Comparison of ENCODE assay signal across 27 cellular contexts in the genomic region with DNA sequence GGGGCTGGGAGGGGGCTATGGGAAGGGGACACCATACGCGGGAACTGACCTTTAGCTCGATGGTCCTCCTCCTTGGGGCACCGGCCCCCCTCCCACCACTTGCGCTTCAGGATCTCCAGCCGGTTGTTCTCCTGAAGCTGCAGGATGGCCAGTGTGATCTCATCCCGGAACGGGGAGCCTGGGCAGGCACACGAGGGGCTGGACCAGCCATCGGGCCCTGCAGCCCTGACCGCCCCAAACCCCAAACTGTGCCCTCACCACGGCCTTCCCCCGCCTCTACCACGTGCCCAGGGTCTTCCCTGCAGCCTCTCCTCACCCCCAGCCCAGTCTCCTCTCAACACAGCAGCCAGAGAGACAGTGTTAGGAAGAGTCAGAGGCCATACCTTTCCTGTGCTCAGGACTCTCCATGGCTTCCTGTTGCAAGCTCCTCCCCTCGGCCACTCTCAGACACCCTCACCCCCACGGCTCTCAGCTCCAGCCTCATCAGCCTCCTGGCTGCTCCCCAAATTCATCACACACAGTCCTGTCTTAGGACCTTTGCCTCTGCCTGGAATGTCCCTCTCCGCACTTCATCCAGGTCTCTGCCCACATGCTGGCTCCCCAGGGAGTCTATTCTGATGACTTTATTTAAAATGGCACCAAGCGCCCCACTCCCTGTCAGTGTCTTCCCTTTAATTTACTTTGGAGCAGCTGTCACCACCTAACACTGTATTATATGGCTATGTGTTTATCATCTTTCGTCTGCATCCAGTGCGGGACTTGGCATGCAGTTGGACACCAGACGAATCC.
"Had no signal": no experiment of that assay in that cellular context is flagged by ENCODE, and none has a peak within 500 bp of the region (broad histone marks: within the 10 kb centered on the region; RNA-seq: fewer than 3 reads in every experiment).

No MANE protein-coding gene starts in this region.

- H3K4me1 ChIP-seq: pancreas, vagina had no signal

- H3K27ac ChIP-seq: esophagus muscularis mucosa, left ventricle myocardium inferior, neutrophil, pancreas, psoas muscle, thoracic aorta, vagina, VCaP had no signal

- FAIRE-seq: frontal cortex, pancreas had no signal

- H3K4me3 Mint-ChIP-seq: activated CD4-positive, alpha-beta memory T cell treated with anti-CD3 and anti-CD28 coated beads, Interleukin-2, amount 10 ng/mL, durations not matched to agents 7 days and 5 days; activated CD4-positive, alpha-beta T cell treated with anti-CD3 and anti-CD28 coated beads, Interleukin-2, amount 10 ng/mL, durations not matched to agents 24 days and 14 days; activated naive CD4-positive, alpha-beta T cell treated with anti-CD3 and anti-CD28 coated beads for 36 hours; activated naive CD8-positive, alpha-beta T cell treated with anti-CD3 and anti-CD28 coated beads, Interleukin-2, amount 10 ng/mL, durations not matched to agents 7 days and 5 days; activated T-cell treated with anti-CD3 and anti-CD28 coated beads, Interleukin-2, amount 50 U/mL, for 72 hours; natural killer cell; type B pancreatic cell had no signal

- H3K36me3 ChIP-seq: left ventricle myocardium inferior, neutrophil, pancreas, vagina had no signal

- H3K27ac Mint-ChIP-seq: activated CD4-positive, alpha-beta memory T cell treated with anti-CD3 and anti-CD28 coated beads, Interleukin-2, amount 10 ng/mL, durations not matched to agents 7 days and 5 days; activated CD4-positive, alpha-beta T cell treated with anti-CD3 and anti-CD28 coated beads, Interleukin-2, amount 10 ng/mL, durations not matched to agents 24 days and 14 days; activated naive CD4-positive, alpha-beta T cell treated with anti-CD3 and anti-CD28 coated beads for 36 hours; activated naive CD8-positive, alpha-beta T cell treated with anti-CD3 and anti-CD28 coated beads, Interleukin-2, amount 10 ng/mL, durations not matched to agents 7 days and 5 days; activated T-cell treated with anti-CD3 and anti-CD28 coated beads, Interleukin-2, amount 50 U/mL, for 72 hours; natural killer cell; type B pancreatic cell had no signal

- H3K27me3 ChIP-seq: vagina had no signal

- H3K4me3 ChIP-seq: esophagus muscularis mucosa, left ventricle myocardium inferior, pancreas, psoas muscle, thoracic aorta, vagina had no signal

- H3K9me3 Mint-ChIP-seq: activated CD4-positive, alpha-beta memory T cell treated with anti-CD3 and anti-CD28 coated beads, Interleukin-2, amount 10 ng/mL, durations not matched to agents 7 days and 5 days; activated CD4-positive, alpha-beta T cell treated with anti-CD3 and anti-CD28 coated beads, Interleukin-2, amount 10 ng/mL, durations not matched to agents 24 days and 14 days; activated naive CD4-positive, alpha-beta T cell treated with anti-CD3 and anti-CD28 coated beads for 36 hours; activated naive CD8-positive, alpha-beta T cell treated with anti-CD3 and anti-CD28 coated beads, Interleukin-2, amount 10 ng/mL, durations not matched to agents 7 days and 5 days; activated T-cell treated with anti-CD3 and anti-CD28 coated beads, Interleukin-2, amount 50 U/mL, for 72 hours; natural killer cell; type B pancreatic cell had no signal

- H3K9me3 ChIP-seq: esophagus muscularis mucosa, left ventricle myocardium inferior, neutrophil, pancreas, psoas muscle, thoracic aorta, vagina had no signal

- DNase-seq: activated CD4-positive, alpha-beta memory T cell treated with anti-CD3 and anti-CD28 coated beads, Interleukin-2, amount 10 ng/mL, durations not matched to agents 7 days and 5 days; activated CD4-positive, alpha-beta T cell treated with anti-CD3 and anti-CD28 coated beads, Interleukin-2, amount 10 ng/mL, durations not matched to agents 24 days and 14 days; activated effector memory CD4-positive, alpha-beta T cell treated with Interleukin-2 at 50 U/mL for 16 hours; activated naive CD4-positive, alpha-beta T cell treated with anti-CD3 and anti-CD28 coated beads for 36 hours; activated naive CD8-positive, alpha-beta T cell treated with anti-CD3 and anti-CD28 coated beads, Interleukin-2, amount 10 ng/mL, durations not matched to agents 7 days and 5 days; activated T-cell treated with anti-CD3 and anti-CD28 coated beads, Interleukin-2, amount 50 U/mL, for 72 hours; amniotic stem cell; dermis blood vessel endothelial cell; effector CD8-positive, alpha-beta T cell; hypothalamus; left ventricle myocardium inferior; mammary epithelial cell; midbrain; natural killer cell; pancreas; psoas muscle; right cardiac atrium; stimulated activated CD4-positive, alpha-beta T cell treated with anti-CD3 and anti-CD28 coated beads, Interleukin-4, amount 100 ng/mL, for 24 hours; stimulated activated naive CD4-positive, alpha-beta T cell treated with Interleukin-2 at 50 U/mL for 16 hours had no signal

- ATAC-seq: activated CD4-positive, CD25-positive, alpha-beta regulatory T cell treated with anti-CD3 and anti-CD28 coated beads, Interleukin-2, amount 50 U/mL, for 24 hours; activated T-cell treated with anti-CD3 and anti-CD28 coated beads, Interleukin-2, amount 50 U/mL, for 72 hours; natural killer cell; pancreas; psoas muscle; right cardiac atrium had no signal

- H3K36me3 Mint-ChIP-seq: activated naive CD8-positive, alpha-beta T cell treated with anti-CD3 and anti-CD28 coated beads, Interleukin-2, amount 10 ng/mL, durations not matched to agents 7 days and 5 days; natural killer cell; type B pancreatic cell had no signal
